Comparison of ENCODE assay signal across 22 cellular contexts in genomic region chr4:10620935-10621488, GRCh38.
A peak's percentile ranks its signal among the peaks of the same experiment; 100 is the strongest.
DNase-seq lines count a peak whose midpoint lies in the region; TF ChIP-seq lines count a peak whose summit lies in the region.
"Had no signal": no experiment of that assay in that cellular context is flagged by ENCODE, and none has a peak within 500 bp of the region (broad histone marks: within the 10 kb centered on the region; RNA-seq: fewer than 3 reads in every experiment).

No MANE protein-coding gene starts in this region.

- H3K27ac ChIP-seq in trophoblast cell (ENCODE audit: low read depth, low read length) = no peak overlapping the region
- H3K27ac ChIP-seq: breast epithelium, suprapubic skin had no signal

- H2BK12ac ChIP-seq in trophoblast cell (ENCODE audit: low read length) = no peak overlapping the region

- no peak overlapping the region for H2BK5ac ChIP-seq in trophoblast cell (ENCODE audit: low read depth, low read length, poor library complexity)

- H3K4me3 ChIP-seq in trophoblast cell (ENCODE audit: low read depth, low read length) = no peak overlapping the region
- H3K4me3 ChIP-seq: breast epithelium, suprapubic skin had no signal

- no peaks in the 10 kb centered on the region for H3K36me3 Mint-ChIP-seq in Calu3 (ENCODE audit: insufficient read depth, unreplicated experiment)

- H3K18ac ChIP-seq in trophoblast cell (ENCODE audit: low read length) = no peak overlapping the region

- H4K8ac ChIP-seq in trophoblast cell (ENCODE audit: low read depth, low read length) = no peak overlapping the region

- no peaks in the 10 kb centered on the region for H3K9me3 ChIP-seq in trophoblast cell (ENCODE audit: insufficient read depth, low read depth, low read length)
- H3K9me3 ChIP-seq: breast epithelium, suprapubic skin had no signal

- no peak overlapping the region for H3K23ac ChIP-seq in trophoblast cell (ENCODE audit: low read length)

- H3K27me3 Mint-ChIP-seq in Calu3 (ENCODE audit: unreplicated experiment) = no peaks in the 10 kb centered on the region
- H3K27me3 Mint-ChIP-seq: IgD-negative memory B cell had no signal

- peaks cover 2 to 10% of the 10 kb centered on the region in 2 experiments for H3K4me1 ChIP-seq in trophoblast cell (ENCODE audit: control insufficient read depth in 1 of 2, insufficient read depth in 2 of 2, low read length in 2 of 2)
- H3K4me1 ChIP-seq: breast epithelium, suprapubic skin had no signal

- H4K12ac ChIP-seq in trophoblast cell (ENCODE audit: low read depth, low read length) = no peak overlapping the region

- H3K27ac Mint-ChIP-seq in Calu3 (ENCODE audit: unreplicated experiment) = no peak overlapping the region
- H3K27ac Mint-ChIP-seq: activated T-helper 1 cell treated with anti-CD3 and anti-CD28 coated beads, Interleukin-12 subunit alpha, Interleukin-12 subunit beta, Interleukin-2, Interleukin-4 antibody, amounts not matched to agents 30 ng/mL and 10 ng/mL and 1 ng/mL, durations not matched to agents 14 hours and 24 hours and 36 hours; IgD-negative memory B cell; T-helper 1 cell treated with Interleukin-12 subunit alpha and Interleukin-12 subunit beta and Interleukin-4 antibody, amounts not matched to agents 30 μg/mL and 1 μg/mL, for 36 hours had no signal

- peaks cover 10% of the 10 kb centered on the region for H3K4me1 Mint-ChIP-seq in Calu3 (ENCODE audit: low read depth, unreplicated experiment)
- H3K4me1 Mint-ChIP-seq: H9 had no signal

- no TSS peak for BruUV-seq in Calu3 (replicated peaks; lab: Mats Ljungman, UMichigan)

- H4K91ac ChIP-seq in trophoblast cell (ENCODE audit: low read depth, low read length) = peak overlapping the region; percentile 28

- DNase-seq in NCI-H1417 (lab: John Stamatoyannopoulos, UW) = peak in 2 of 3 experiments; percentile 13 to 69
- DNase-seq in NCI-H1417 treated with DMSO at 0.1 percent for 48 hours (lab: John Stamatoyannopoulos, UW) = no peak
- peak; percentile 92 for DNase-seq in NCI-H2029 (lab: John Stamatoyannopoulos, UW)
- peak; percentile 84 for DNase-seq in NCI-H748 (lab: John Stamatoyannopoulos, UW; ENCODE audit: unreplicated experiment)
- DNase-seq in trophoblast cell = peak in 1 of 2 donors; percentile 20
- DNase-seq in Calu3 = no peak
- DNase-seq in DMS153 treated with DMSO at 0.1 percent for 48 hours (lab: John Stamatoyannopoulos, UW; ENCODE audit: unreplicated experiment) = no peak
- no peak for DNase-seq in COLO829 (ENCODE audit: low spot score)
- DNase-seq: activated CD4-positive, alpha-beta T cell treated with anti-CD3 and anti-CD28 coated beads, Interleukin-2, amount 50 U/mL, for 48 hours; activated naive CD4-positive, alpha-beta T cell treated with anti-CD3 and anti-CD28 coated beads, Interleukin-2, amount 50 U/mL, for 16 hours; GDM1; H9; left ventricle myocardium superior; naive thymus-derived CD4-positive, alpha-beta T cell; NCI-H446; nucleus accumbens; stimulated activated naive CD4-positive, alpha-beta T cell had no signal

- H3K4ac ChIP-seq in trophoblast cell (ENCODE audit: low read depth, low read length) = no peak overlapping the region

- H3K9me3 Mint-ChIP-seq in Calu3 (ENCODE audit: low read depth, unreplicated experiment) = no peaks in the 10 kb centered on the region
- H3K9me3 Mint-ChIP-seq: activated T-helper 1 cell treated with anti-CD3 and anti-CD28 coated beads, Interleukin-12 subunit alpha, Interleukin-12 subunit beta, Interleukin-2, Interleukin-4 antibody, amounts not matched to agents 30 ng/mL and 10 ng/mL and 1 ng/mL, durations not matched to agents 14 hours and 24 hours and 36 hours; H9; IgD-negative memory B cell; T-helper 1 cell treated with Interleukin-12 subunit alpha and Interleukin-12 subunit beta and Interleukin-4 antibody, amounts not matched to agents 30 μg/mL and 1 μg/mL, for 36 hours had no signal

- no peaks in the 10 kb centered on the region for H3K27me3 ChIP-seq in trophoblast cell (ENCODE audit: insufficient read depth, low read length)
- H3K27me3 ChIP-seq: breast epithelium, suprapubic skin had no signal

- no peak overlapping the region for H3K4me3 Mint-ChIP-seq in Calu3 (ENCODE audit: low read depth, unreplicated experiment)
- H3K4me3 Mint-ChIP-seq: activated T-helper 1 cell treated with anti-CD3 and anti-CD28 coated beads, Interleukin-12 subunit alpha, Interleukin-12 subunit beta, Interleukin-2, Interleukin-4 antibody, amounts not matched to agents 30 ng/mL and 10 ng/mL and 1 ng/mL, durations not matched to agents 14 hours and 24 hours and 36 hours; H9; IgD-negative memory B cell; naive thymus-derived CD4-positive, alpha-beta T cell; T-helper 1 cell treated with Interleukin-12 subunit alpha and Interleukin-12 subunit beta and Interleukin-4 antibody, amounts not matched to agents 30 μg/mL and 1 μg/mL, for 36 hours had no signal

- no peak overlapping the region for H2AK5ac ChIP-seq in trophoblast cell (ENCODE audit: low read length)

- no peak overlapping the region for H3K14ac ChIP-seq in trophoblast cell (ENCODE audit: low read length)

- H3K79me2 ChIP-seq in trophoblast cell (ENCODE audit: control insufficient read depth, insufficient read depth, low read length, poor library complexity) = no peaks in the 10 kb centered on the region

- CTCF ChIA-PET in Calu3 (lab: Charles Lee) = no interaction called here

- peak overlapping the region; percentile 26 for H2BK120ac ChIP-seq in trophoblast cell (ENCODE audit: insufficient read depth, low read length, poor library complexity)

- no peak for TF ChIP-seq CTCF in Calu3 (IDR thresholded peaks at IDR 0.05; ENCODE audit: unreplicated experiment)

- intact Hi-C loops in Calu3 (cut with micrococcal nuclease; ENCODE audit: unreplicated experiment) = no loop called here

- no peak overlapping the region for H2AFZ ChIP-seq in trophoblast cell (ENCODE audit: insufficient read depth, low read length, poor library complexity)

- no CpG with 5 or more reads among the region's 13 CpGs for WGBS in trophoblast cell (ENCODE audit: extremely low coverage, insufficient coverage, insufficient read length)

- no peaks in the 10 kb centered on the region for H3K36me3 ChIP-seq in trophoblast cell (ENCODE audit: control insufficient read depth in 1 of 2, insufficient read depth in 2 of 2, low read length in 2 of 2)
- H3K36me3 ChIP-seq: breast epithelium, suprapubic skin had no signal

- no peak overlapping the region for H3K4me2 ChIP-seq in trophoblast cell (ENCODE audit: low read length)

- peaks cover 13% of the 10 kb centered on the region for H3K79me1 ChIP-seq in trophoblast cell (ENCODE audit: low read length)

- H3K9ac ChIP-seq in trophoblast cell (ENCODE audit: low read length) = no peak overlapping the region

Comparison
In these comparisons a context has a peak if more than half of its experiments do, and no peak if none do; other contexts are left out.
1. DNase-seq: peak in NCI-H1417 (2 of 3), NCI-H2029 (single experiment) and NCI-H748 (single experiment); none in NCI-H1417 treated with DMSO at 0.1 percent for 48 hours (single experiment), Calu3 (single experiment), DMS153 treated with DMSO at 0.1 percent for 48 hours (single experiment) and COLO829 (single experiment).